Comparison of ENCODE assay signal across 2 cellular contexts in genomic region chr2:202122975-202123765, GRCh38.
TF ChIP-seq lines count a peak whose summit lies in the region.

No MANE protein-coding gene starts in this region.

TF ChIP-seq in GM23338, 12 proteins besides CTCF, POLR2A, EP300 and RAD21:
- TF ChIP-seq EZH2phosphoT487 (IDR thresholded peaks at IDR 0.05; ENCODE audit: unreplicated experiment) (no peak), EZH2 (IDR thresholded peaks at IDR 0.05; ENCODE audit: low read depth, unreplicated experiment) (no peak), ETS1 (IDR thresholded peaks at IDR 0.05) (no peak), JUNB (IDR thresholded peaks at IDR 0.05; ENCODE audit: unreplicated experiment) (no peak), ZNF114 (CRISPR knock-in tag; IDR thresholded peaks at IDR 0.05) (no peak), ZNF331 (CRISPR knock-in tag; IDR thresholded peaks at IDR 0.05; ENCODE audit: low read depth) (no peak), POLR2AphosphoS5 (IDR thresholded peaks at IDR 0.05; ENCODE audit: low read depth) (no peak), NANOG (IDR thresholded peaks at IDR 0.05; ENCODE audit: borderline replicate concordance) (no peak), ZNF462 (CRISPR knock-in tag; IDR thresholded peaks at IDR 0.05) (no peak), REST (IDR thresholded peaks at IDR 0.05; ENCODE audit: unreplicated experiment) (no peak), STAT1 (IDR thresholded peaks at IDR 0.05; ENCODE audit: unreplicated experiment) (no peak), CREB1 (CRISPR knock-in tag; IDR thresholded peaks at IDR 0.05; ENCODE audit: low read depth) (no peak)

TF ChIP-seq in H1, 55 proteins besides CTCF, POLR2A, EP300 and RAD21:
- TF ChIP-seq USF2 (IDR thresholded peaks at IDR 0.05; ENCODE audit: low read length) = peak; percentile 63; the same call in 1 of the 2 replicates
- TF ChIP-seq MAX (IDR thresholded peaks at IDR 0.05) = peak; percentile 81
- no peak for TF ChIP-seq SP1 (IDR thresholded peaks at IDR 0.05; ENCODE audit: low read depth, low read length)
- peak; percentile 67; the same call in 1 of the 2 replicates for TF ChIP-seq E2F6 (IDR thresholded peaks at IDR 0.05)
